Comparison of ENCODE assay signal across 1 cellular context in genomic region chr10:11249134-11249533, GRCh38.
TF ChIP-seq lines count a peak whose summit lies in the region.

No MANE protein-coding gene starts in this region.

TF ChIP-seq in GM12878, 131 proteins besides CTCF, POLR2A, EP300 and RAD21:
- TF ChIP-seq ESRRA (IDR thresholded peaks at IDR 0.05; ENCODE audit: low read length), result no peak
- TF ChIP-seq IKZF1 (conservative IDR thresholded peaks at IDR 0.05), result no peak
- no peak for TF ChIP-seq IRF4 (IDR thresholded peaks at IDR 0.05; ENCODE audit: low read depth, low read length)
- TF ChIP-seq CBX3 (IDR thresholded peaks at IDR 0.05; ENCODE audit: borderline replicate concordance, low read depth), result no peak
- TF ChIP-seq ZSCAN29 (IDR thresholded peaks at IDR 0.05), result no peak
- TF ChIP-seq YBX1 (IDR thresholded peaks at IDR 0.05), result no peak
- no peak for TF ChIP-seq SIN3A (IDR thresholded peaks at IDR 0.05; ENCODE audit: low read depth, low read length)
TF ChIP-seq in GM12878: peak in this region for 0.
